10 cellular contexts compared by ENCODE assay signal in genomic region chr12:6224550-6224949, GRCh38. TPM values are rescaled to one million over a fixed set of nuclear protein-coding genes. Genes with fewer than 3 reads are reported as not detected.
A peak's percentile ranks its signal among the peaks of the same experiment; 100 is the strongest.
DNase-seq lines count a peak whose midpoint lies in the region; ATAC-seq and TF ChIP-seq lines count a peak whose summit lies in the region.
"Had no signal": no experiment of that assay in that cellular context is flagged by ENCODE, and none has a peak within 500 bp of the region (broad histone marks: within the 10 kb centered on the region; RNA-seq: fewer than 3 reads in every experiment).

No MANE protein-coding gene starts in this region.

- no peaks in the 10 kb centered on the region for H3K9me2 ChIP-seq in GM23338 (ENCODE audit: insufficient read depth)

- no peaks in the 10 kb centered on the region for H3K27me3 Mint-ChIP-seq in GM23338 (ENCODE audit: insufficient read depth, low read depth, poor library complexity)
- no peaks in the 10 kb centered on the region for H3K27me3 Mint-ChIP-seq in WTC11 (ENCODE audit: low read depth)
- H3K27me3 Mint-ChIP-seq: naive thymus-derived CD4-positive, alpha-beta T cell had no signal

- H3K79me2 ChIP-seq in GM23338 (replicated peaks; ENCODE audit: insufficient read depth), result peaks cover 83% of the 10 kb centered on the region

- WGBS in right cardiac atrium, result 50% methylated on average over 10 of the region's 10 CpGs

- H3K4me1 ChIP-seq in GM23338 (ENCODE audit: insufficient read depth), result peaks cover 10% of the 10 kb centered on the region
- peaks cover 35% of the 10 kb centered on the region for H3K4me1 ChIP-seq in right cardiac atrium (ENCODE audit: control insufficient read depth, insufficient read depth, low read length)
- H3K4me1 ChIP-seq in skeletal muscle satellite cell (ENCODE audit: control insufficient read depth, insufficient read depth, low read length), result peaks cover 57% of the 10 kb centered on the region

- intact Hi-C loops in right cardiac atrium (cut with DNase I), result no loop called here

- TF ChIP-seq CTCF in GM23338 (conservative IDR thresholded peaks at IDR 0.05; ENCODE audit: low read depth in 2 of 2) (no peak), WTC11 (IDR thresholded peaks at IDR 0.05) (no peak)

- peaks cover 13% of the 10 kb centered on the region for H3K36me3 ChIP-seq in GM23338 (ENCODE audit: insufficient read depth)
- H3K36me3 ChIP-seq in skeletal muscle satellite cell (ENCODE audit: insufficient read depth, low read length), result peaks cover 7% of the 10 kb centered on the region

- H3K27me3 ChIP-seq in GM23338 (ENCODE audit: insufficient read depth), result no peaks in the 10 kb centered on the region
- no peaks in the 10 kb centered on the region for H3K27me3 ChIP-seq in right cardiac atrium (ENCODE audit: control insufficient read depth, insufficient read depth)
- H3K27me3 ChIP-seq in skeletal muscle satellite cell (ENCODE audit: control insufficient read depth, insufficient read depth, low read length), result no peaks in the 10 kb centered on the region

- H3K4me3 ChIP-seq in GM23338 (no peak overlapping the region), right cardiac atrium (ENCODE audit: low read length) (no peak overlapping the region), skeletal muscle satellite cell (ENCODE audit: low read length) (no peak overlapping the region)

- DNase-seq in GM23338 (ENCODE audit: low spot score), result no peak
- DNase-seq in WTC11 (ENCODE audit: low spot score), result no peak
- peak; percentile 64 to 78 (median 72) for DNase-seq in right cardiac atrium
- no peak for DNase-seq in cerebellum (ENCODE audit: low spot score)
- DNase-seq in NCI-H146 treated with DMSO at 0.1 percent for 48 hours (lab: John Stamatoyannopoulos, UW; ENCODE audit: unreplicated experiment), result no peak
- DNase-seq: naive thymus-derived CD4-positive, alpha-beta T cell; NCI-H748 treated with DMSO at 0.1 percent for 48 hours had no signal

- H3K27ac Mint-ChIP-seq in GM23338 (0 out of 2 replicates have a peak overlapping the region, but pooled peaks have one; percentile 10), WTC11 (peak overlapping the region; percentile 47)
- H3K27ac Mint-ChIP-seq: naive thymus-derived CD4-positive, alpha-beta T cell had no signal

- CTCF ChIA-PET in WTC11 (lab: Charles Lee), result interaction anchor here (1.1 to 2.0 kb wide), 4 partner anchors 24 to 60 kb away, joined by 3 to 6 read pairs (median 5); partner anchors contain the start of gene CD9

- H3K4me3 Mint-ChIP-seq in GM23338 (no peak overlapping the region), WTC11 (no peak overlapping the region)
- H3K4me3 Mint-ChIP-seq: naive thymus-derived CD4-positive, alpha-beta T cell had no signal

- peak overlapping the region; percentile 48 for H3K9ac ChIP-seq in skeletal muscle satellite cell (ENCODE audit: low read depth, low read length)

- no peaks in the 10 kb centered on the region for H3K9me3 Mint-ChIP-seq in GM23338
- H3K9me3 Mint-ChIP-seq in WTC11, result no peaks in the 10 kb centered on the region
- H3K9me3 Mint-ChIP-seq: naive thymus-derived CD4-positive, alpha-beta T cell had no signal

- no peak overlapping the region for H2AFZ ChIP-seq in GM23338

- H3F3A ChIP-seq in GM23338 (replicated peaks; ENCODE audit: low read depth), result peaks cover 7% of the 10 kb centered on the region; the same call in 1 of the 2 replicates

- no peak overlapping the region for H3K27ac ChIP-seq in GM23338 (ENCODE audit: low read depth)
- peak overlapping the region; percentile 95 for H3K27ac ChIP-seq in right cardiac atrium (ENCODE audit: low read length)

- no peaks in the 10 kb centered on the region for H3K9me3 ChIP-seq in right cardiac atrium (ENCODE audit: control insufficient read depth, low read length)
- H3K9me3 ChIP-seq in skeletal muscle satellite cell (replicated peaks; ENCODE audit: low read length), result no peaks in the 10 kb centered on the region

- POLR2A ChIA-PET in WTC11 (lab: Charles Lee), result interaction anchor here (0.9 to 1.4 kb wide), 2 partner anchors 9 to 19 kb away, joined by 3 to 4 read pairs; no protein-coding TSS in a partner anchor

- H3K4me2 ChIP-seq in GM23338, result no peak overlapping the region
- peak overlapping the region; percentile 21 for H3K4me2 ChIP-seq in skeletal muscle satellite cell (ENCODE audit: low read length)

- H3K36me3 Mint-ChIP-seq in GM23338 (ENCODE audit: low read depth) (peaks cover 52% of the 10 kb centered on the region), WTC11 (peaks cover 46% of the 10 kb centered on the region)
- H3K36me3 Mint-ChIP-seq: naive thymus-derived CD4-positive, alpha-beta T cell had no signal

- H3K4me1 Mint-ChIP-seq in GM23338 (peaks cover 32% of the 10 kb centered on the region), WTC11 (peaks cover 39% of the 10 kb centered on the region)

- ATAC-seq in GM23338, result no peak
- no peak for ATAC-seq in WTC11
- peak in 1 of 2 donors; percentile 4 for ATAC-seq in right cardiac atrium
- ATAC-seq in GM18502 (IDR thresholded peaks at IDR 0.05; ENCODE audit: poor library complexity, unreplicated experiment), result no peak
- ATAC-seq in HG03342 (IDR thresholded peaks at IDR 0.05; ENCODE audit: unreplicated experiment), result no peak
- ATAC-seq: naive thymus-derived CD4-positive, alpha-beta T cell had no signal

- peaks cover 26% of the 10 kb centered on the region for H4K20me1 ChIP-seq in GM23338 (replicated peaks; ENCODE audit: insufficient read depth)

TF ChIP-seq in GM23338, 12 proteins besides CTCF, POLR2A, EP300 and RAD21 (continues in another document):
- TF ChIP-seq JUNB (IDR thresholded peaks at IDR 0.05; ENCODE audit: unreplicated experiment) (no peak), NANOG (IDR thresholded peaks at IDR 0.05; ENCODE audit: borderline replicate concordance) (no peak)

TF ChIP-seq in WTC11, 78 proteins besides CTCF, POLR2A, EP300 and RAD21 (continues in another document):
- TF ChIP-seq ARID4B (CRISPR knock-in tag; IDR thresholded peaks at IDR 0.05; ENCODE audit: borderline replicate concordance) (no peak), ZNF317 (CRISPR knock-in tag; IDR thresholded peaks at IDR 0.05; ENCODE audit: borderline replicate concordance, low read depth) (no peak), AFF4 (CRISPR knock-in tag; IDR thresholded peaks at IDR 0.05; ENCODE audit: borderline replicate concordance) (no peak)

RNA-seq across cellular contexts. Expression of gene CD9, which starts 24.4 kb away (rescaled TPM):
- 222 and 227 TPM in 2 replicates for total RNA-seq in GM23338 (2014; rRNA removed; shearing (Covaris generic))
- polyA plus RNA-seq in GM23338 (2016; fragmentation: Nextera tagmentation; extraction: Ambion mirVana), result 250 and 251 TPM in 2 replicates
- 241 to 260 TPM (median 251 TPM) in 3 replicates for total RNA-seq in WTC11 (2021)
- total RNA-seq in right cardiac atrium, result 100 to 1,000 TPM; 117 to 248 (median 134) TPM
- polyA plus RNA-seq in right cardiac atrium, result 212 TPM
- 31.7 and 66.4 TPM in 2 replicates for total RNA-seq in skeletal muscle satellite cell (2012; rRNA removed)
- total RNA-seq in cerebellum, result 30.5 TPM

Comparison
In these comparisons a context has a peak if more than half of its experiments do, and no peak if none do; other contexts are left out.
1. DNase-seq: peak in right cardiac atrium (3 of 3); none in GM23338 (single experiment), WTC11 (single experiment), cerebellum (single experiment) and NCI-H146 treated with DMSO at 0.1 percent for 48 hours (single experiment).